Comparison of ENCODE assay signal across 26 cellular contexts in the genomic region with DNA sequence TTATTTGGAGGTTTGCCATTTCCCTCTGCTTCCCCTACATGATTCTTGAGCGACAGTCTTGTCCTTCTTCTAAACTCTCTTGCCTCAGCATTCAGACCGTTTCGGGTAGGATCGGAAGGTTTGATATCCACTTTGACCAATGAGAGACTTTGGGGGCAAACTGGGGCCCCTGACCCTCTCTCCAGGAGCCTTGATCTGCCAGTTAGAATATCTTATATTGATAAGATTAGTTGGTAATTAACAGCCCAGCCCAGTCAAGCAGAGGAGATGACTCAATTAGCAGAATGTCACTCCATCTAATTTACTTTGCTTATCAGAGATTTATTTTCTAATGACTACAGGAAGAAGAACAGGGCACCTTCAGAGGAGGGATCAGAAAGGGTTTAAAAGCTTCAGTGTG.
"Had no signal": no experiment of that assay in that cellular context is flagged by ENCODE, and none has a peak within 500 bp of the region (broad histone marks: within the 10 kb centered on the region; RNA-seq: fewer than 3 reads in every experiment).

No MANE protein-coding gene starts in this region.

- DNase-seq: activated CD4-positive, alpha-beta memory T cell treated with anti-CD3 and anti-CD28 coated beads, Interleukin-2, amount 10 ng/mL, durations not matched to agents 7 days and 5 days; activated CD4-positive, alpha-beta T cell treated with anti-CD3 and anti-CD28 coated beads for 1 hour; activated CD4-positive, alpha-beta T cell treated with anti-CD3 and anti-CD28 coated beads for 4 hours; activated CD4-positive, alpha-beta T cell treated with anti-CD3 and anti-CD28 coated beads, Interleukin-2, amount 10 ng/mL, durations not matched to agents 7 days and 5 days; activated CD4-positive, alpha-beta T cell treated with anti-CD3 and anti-CD28 coated beads, Interleukin-2, amount 50 U/mL, for 4 hours; activated CD8-positive, alpha-beta memory T cell treated with anti-CD3 and anti-CD28 coated beads, Interleukin-2, amount 50 U/mL, for 48 hours; activated effector memory CD4-positive, alpha-beta T cell treated with Interleukin-2 at 50 U/mL for 16 hours; activated gamma-delta T cell treated with Interleukin-2 at 50 U/mL for 16 hours; activated naive CD4-positive, alpha-beta T cell treated with anti-CD3 and anti-CD28 coated beads, Interleukin-2, amount 50 U/mL, for 16 hours; activated naive CD4-positive, alpha-beta T cell treated with Interleukin-2 at 50 U/mL for 16 hours; activated naive CD8-positive, alpha-beta T cell treated with anti-CD3 and anti-CD28 coated beads for 36 hours; activated naive CD8-positive, alpha-beta T cell treated with anti-CD3 and anti-CD28 coated beads, Interleukin-2, amount 50 U/mL, for 24 hours; activated T-cell treated with anti-CD3 and anti-CD28 coated beads for 4 hours; activated T-cell treated with anti-CD3 and anti-CD28 coated beads, Interleukin-2, amount 50 U/mL, for 24 hours; adrenal gland; amygdala; aorta; body of pancreas; cortex of kidney; effector CD8-positive, alpha-beta T cell; foreskin fibroblast; hippocampal formation; T-helper 2 cell had no signal

- H3K27ac ChIP-seq: adrenal gland, body of pancreas had no signal

- H3K9me3 ChIP-seq: adrenal gland, body of pancreas had no signal

- ATAC-seq: activated naive CD8-positive, alpha-beta T cell treated with anti-CD3 and anti-CD28 coated beads, Interleukin-2, amount 50 U/mL, for 24 hours; activated T-helper 17 cell treated with anti-CD3 and anti-CD28 coated beads, Interleukin-2, amount 50 U/mL, for 72 hours; body of pancreas; esophagus mucosa; WTC11 had no signal

- H3K4me3 ChIP-seq: adrenal gland, body of pancreas had no signal

- H3K36me3 ChIP-seq: adrenal gland had no signal

- H3K4me1 Mint-ChIP-seq: activated CD4-positive, alpha-beta memory T cell treated with anti-CD3 and anti-CD28 coated beads, Interleukin-2, amount 10 ng/mL, durations not matched to agents 7 days and 5 days; activated CD4-positive, alpha-beta T cell treated with anti-CD3 and anti-CD28 coated beads, Interleukin-2, amount 10 ng/mL, durations not matched to agents 7 days and 5 days; activated naive CD8-positive, alpha-beta T cell treated with anti-CD3 and anti-CD28 coated beads, Interleukin-2, amount 50 U/mL, for 24 hours; activated T-helper 17 cell treated with anti-CD3 and anti-CD28 coated beads, Interleukin-2, amount 50 U/mL, for 72 hours had no signal

- H3K4me3 Mint-ChIP-seq: activated CD4-positive, alpha-beta memory T cell treated with anti-CD3 and anti-CD28 coated beads, Interleukin-2, amount 10 ng/mL, durations not matched to agents 7 days and 5 days; activated CD4-positive, alpha-beta T cell treated with anti-CD3 and anti-CD28 coated beads, Interleukin-2, amount 10 ng/mL, durations not matched to agents 7 days and 5 days; activated naive CD8-positive, alpha-beta T cell treated with anti-CD3 and anti-CD28 coated beads for 36 hours; activated naive CD8-positive, alpha-beta T cell treated with anti-CD3 and anti-CD28 coated beads, Interleukin-2, amount 50 U/mL, for 24 hours; activated T-cell treated with anti-CD3 and anti-CD28 coated beads, Interleukin-2, amount 50 U/mL, for 24 hours; activated T-helper 17 cell treated with anti-CD3 and anti-CD28 coated beads, Interleukin-2, amount 50 U/mL, for 72 hours; WTC11 had no signal

- H3K4me1 ChIP-seq: adrenal gland, body of pancreas had no signal

- H3K27me3 Mint-ChIP-seq: activated naive CD8-positive, alpha-beta T cell treated with anti-CD3 and anti-CD28 coated beads for 36 hours; activated T-helper 17 cell treated with anti-CD3 and anti-CD28 coated beads, Interleukin-2, amount 50 U/mL, for 72 hours had no signal

- H3K27me3 ChIP-seq: adrenal gland, body of pancreas had no signal

- H3K9me3 Mint-ChIP-seq: activated CD4-positive, alpha-beta memory T cell treated with anti-CD3 and anti-CD28 coated beads, Interleukin-2, amount 10 ng/mL, durations not matched to agents 7 days and 5 days; activated CD4-positive, alpha-beta T cell treated with anti-CD3 and anti-CD28 coated beads, Interleukin-2, amount 10 ng/mL, durations not matched to agents 7 days and 5 days; activated naive CD8-positive, alpha-beta T cell treated with anti-CD3 and anti-CD28 coated beads for 36 hours; activated naive CD8-positive, alpha-beta T cell treated with anti-CD3 and anti-CD28 coated beads, Interleukin-2, amount 50 U/mL, for 24 hours; activated T-cell treated with anti-CD3 and anti-CD28 coated beads, Interleukin-2, amount 50 U/mL, for 24 hours; activated T-helper 17 cell treated with anti-CD3 and anti-CD28 coated beads, Interleukin-2, amount 50 U/mL, for 72 hours; WTC11 had no signal

- H3K27ac Mint-ChIP-seq: activated CD4-positive, alpha-beta memory T cell treated with anti-CD3 and anti-CD28 coated beads, Interleukin-2, amount 10 ng/mL, durations not matched to agents 7 days and 5 days; activated CD4-positive, alpha-beta T cell treated with anti-CD3 and anti-CD28 coated beads, Interleukin-2, amount 10 ng/mL, durations not matched to agents 7 days and 5 days; activated naive CD8-positive, alpha-beta T cell treated with anti-CD3 and anti-CD28 coated beads for 36 hours; activated naive CD8-positive, alpha-beta T cell treated with anti-CD3 and anti-CD28 coated beads, Interleukin-2, amount 50 U/mL, for 24 hours; activated T-cell treated with anti-CD3 and anti-CD28 coated beads, Interleukin-2, amount 50 U/mL, for 24 hours; activated T-helper 17 cell treated with anti-CD3 and anti-CD28 coated beads, Interleukin-2, amount 50 U/mL, for 72 hours; WTC11 had no signal

- H3K36me3 Mint-ChIP-seq: activated naive CD8-positive, alpha-beta T cell treated with anti-CD3 and anti-CD28 coated beads for 36 hours; WTC11 had no signal
